Comparison of ENCODE assay signal across 8 cellular contexts in genomic region chr4:15396157-15396800, GRCh38. TPM values are rescaled to one million over a fixed set of nuclear protein-coding genes. Genes with fewer than 3 reads are reported as not detected.
DNase-seq lines count a peak whose midpoint lies in the region; ATAC-seq, FAIRE-seq and TF ChIP-seq lines count a peak whose summit lies in the region.

No MANE protein-coding gene starts in this region.

- no peak overlapping the region for H3K27ac Mint-ChIP-seq in mesothelial cell of epicardium

- H3K36me3 Mint-ChIP-seq in mesothelial cell of epicardium: no peaks in the 10 kb centered on the region

- no peaks in the 10 kb centered on the region for H3K27me3 Mint-ChIP-seq in mesothelial cell of epicardium (ENCODE audit: low read depth)

- no peak for TF ChIP-seq EP300 in A549 (IDR thresholded peaks at IDR 0.05)
- TF ChIP-seq EP300 in stomach (IDR thresholded peaks at IDR 0.05): no peak

- H3K9me3 Mint-ChIP-seq in mesothelial cell of epicardium: peaks cover 4% of the 10 kb centered on the region

- H3K4me1 ChIP-seq in A549: 0 out of 3 replicates have a peak, but pooled peaks cover 3% of the 10 kb centered on the region
- H3K4me1 ChIP-seq in stomach: peaks cover 0 to 32% (median 12%) of the 10 kb centered on the region in 4 donors

- H3K4me1 Mint-ChIP-seq in mesothelial cell of epicardium: peaks cover 31% of the 10 kb centered on the region

- FAIRE-seq in A549 (lab: Jason Lieb, UNC) (no peak), GM12892 (lab: Jason Lieb, UNC) (peak; percentile 70)

- DNase-seq in A549 (ENCODE audit: low read depth in 1 of 2, low spot score in 1 of 2) (peak; percentile 22 to 41), GM12892 (ENCODE audit: insufficient read length) (peak; percentile 14), NCI-H1048 (lab: John Stamatoyannopoulos, UW) (peak; percentile 18), dedifferentiated amniotic fluid mesenchymal stem cell (ENCODE audit: extremely low spot score) (peak; percentile 46), mesothelial cell of epicardium (ENCODE audit: low spot score in 2 of 2, unreplicated experiment in 2 of 2) (no peak), stomach (peak; percentile 32)
- DNase-seq in activated CD4-positive, CD25-positive, alpha-beta regulatory T cell treated with anti-CD3 and anti-CD28 coated beads, Interleukin-2, amount 50 U/mL, for 16 hours (ENCODE audit: low read depth, low spot score): peak; percentile 3

- no peak overlapping the region for H3K4me3 Mint-ChIP-seq in mesothelial cell of epicardium

- TF ChIP-seq POLR2A in A549 (IDR thresholded peaks at IDR 0.05; ENCODE audit: low read length) (no peak), GM12892 (IDR thresholded peaks at IDR 0.05; ENCODE audit: low read depth, low read length) (no peak), stomach (IDR thresholded peaks at IDR 0.05) (no peak)

- 8% methylated on average over 2 of the region's 4 CpGs for WGBS in A549 (ENCODE audit: missing lambda C conversion rate)
- WGBS in stomach, 5 donors: 55 to 69% (median 64%) methylated on average over 4 of the region's 4 CpGs

- H3K9me3 ChIP-seq in A549 (no peaks in the 10 kb centered on the region), stomach (no peaks in the 10 kb centered on the region)

- no peak overlapping the region for H3K4me2 ChIP-seq in A549

- intact Hi-C loops in stomach (cut with DNase I; ENCODE audit: low total_unique reads): no loop called here

- TF ChIP-seq CTCF in A549 (IDR thresholded peaks at IDR 0.05) (peak; percentile 45), mesothelial cell of epicardium (IDR thresholded peaks at IDR 0.05; ENCODE audit: unreplicated experiment) (peak; percentile 53), stomach (IDR thresholded peaks at IDR 0.05) (peak in 5 of 7 experiments; percentile 38 to 51 (median 44))

- peak in 1 of 2 experiments; percentile 85; a peak in 3 of 6 replicates for ATAC-seq in A549
- peak; percentile 84 for ATAC-seq in HG02642 (IDR thresholded peaks at IDR 0.05; ENCODE audit: poor library complexity, unreplicated experiment)

- no peaks in the 10 kb centered on the region for H3K27me3 ChIP-seq in stomach

- POLR2A ChIA-PET in A549 (lab: Yijun Ruan, JAX): no interaction called here

- TF ChIP-seq RAD21 in A549 (conservative IDR thresholded peaks at IDR 0.05 in 1 of 2, IDR thresholded peaks at IDR 0.05 in 1 of 2): peak; percentile 53 to 63

- H3K36me3 ChIP-seq in stomach: no peaks in the 10 kb centered on the region

- no peak overlapping the region for H3K27ac ChIP-seq in A549
- H3K27ac ChIP-seq in stomach: peak overlapping the region in 1 of 5 donors; percentile 43

- CTCF ChIA-PET in A549 (lab: Yijun Ruan, JAX): interaction anchor here (0.8 to 2.5 kb wide), 13 partner anchors 10 to 164 kb away, joined by 3 to 15 read pairs (median 5); no protein-coding TSS in a partner anchor

- H3K4me3 ChIP-seq in A549 (no peak overlapping the region), stomach (no peak overlapping the region)

TF ChIP-seq in A549, 52 proteins besides CTCF, POLR2A, EP300 and RAD21:
- TF ChIP-seq SMC3 (IDR thresholded peaks at IDR 0.05): peak; percentile 59
- no peak for TF ChIP-seq PHF8 (IDR thresholded peaks at IDR 0.05; ENCODE audit: borderline replicate concordance, low read depth)

RNA-seq across cellular contexts. Expression of gene C1QTNF7, which starts 31.6 kb away (rescaled TPM):
- polyA plus RNA-seq in A549 (2011; rRNA removed) (not detected in 2 replicates), A549 (2017; fragmentation: RNase III; extraction: RNeasy Plus Mini Kit Qiagen cat#74134 plus additional on column Dnase treatment) (not detected in 3 replicates), stomach (1 to 10 TPM in 2 of 3 donors, under 1 TPM in 1; 0.68 to 2.1 (median 1.4) TPM)
- not detected in 2 replicates for polyA plus RNA-seq in A549 (2012; cell fraction: cytosol; rRNA removed)
- not detected in 2 replicates for polyA plus RNA-seq in A549 (2012; cell fraction: nucleus; rRNA removed)
- not detected in 2 replicates for polyA minus RNA-seq in A549 (2011; rRNA and poly(A)+ RNA removed)
- polyA plus RNA-seq in GM12892 (2012; ENCODE audit: missing spikeins): not detected
- total RNA-seq in mesothelial cell of epicardium (3.9 to 4.4 TPM (median 4.1 TPM) in 3 replicates), stomach (10 to 100 TPM in 2 of 5 donors, 1 to 10 TPM in 2, under 1 TPM in 1; 0.87 to 73.2 (median 6.2) TPM)

Comparison
In these comparisons a context has a peak if more than half of its experiments do, and no peak if none do; other contexts are left out.
1. DNase-seq: peak in A549 (2 of 2), GM12892 (single experiment), NCI-H1048 (single experiment), activated CD4-positive, CD25-positive, alpha-beta regulatory T cell treated with anti-CD3 and anti-CD28 coated beads, Interleukin-2, amount 50 U/mL, for 16 hours (single experiment), dedifferentiated amniotic fluid mesenchymal stem cell (single experiment) and stomach (single experiment); none in mesothelial cell of epicardium (0 of 2).
2. Peak in every context shown above with its lines, with median percentiles within 50 percentile points of each other: CTCF ChIP-seq.